19 cellular contexts compared by ENCODE assay signal in genomic region chr5:170773031-170773985, GRCh38. TPM values are rescaled to one million over a fixed set of nuclear protein-coding genes. Genes with fewer than 3 reads are reported as not detected.
DNase-seq lines count a peak whose midpoint lies in the region; ATAC-seq, FAIRE-seq and TF ChIP-seq lines count a peak whose summit lies in the region.
"Had no signal": no experiment of that assay in that cellular context is flagged by ENCODE, and none has a peak within 500 bp of the region (broad histone marks: within the 10 kb centered on the region; RNA-seq: fewer than 3 reads in every experiment).

No MANE protein-coding gene starts in this region.

- 58 to 71% methylated on average over 6 of the region's 12 CpGs for WGBS in esophagus squamous epithelium, 2 donors

- ATAC-seq in left ventricle myocardium superior (peak; percentile 27), SK-N-SH treated with all-trans-retinoic acid at 6 μM for 48 hours (no peak)

- H3K9ac ChIP-seq in mucosa of rectum (ENCODE audit: low read depth in 1 of 2, low read length in 2 of 2): no peak overlapping the region
- H3K9ac ChIP-seq: BLaER1 had no signal

- in situ Hi-C loops in G401 (cut with HindIII; ENCODE audit: low sequenced_read_pairs): no loop called here

- DNase-seq in left ventricle myocardium superior: no peak
- no peak for DNase-seq in right atrium auricular region (ENCODE audit: low spot score)
- DNase-seq in esophagus squamous epithelium (lab: John Stamatoyannopoulos, UW): no peak
- DNase-seq in G401 (ENCODE audit: low spot score): no peak
- DNase-seq in NCI-H526 (lab: John Stamatoyannopoulos, UW): no peak
- no peak for DNase-seq in GM12891 (ENCODE audit: insufficient read length, low spot score)
- DNase-seq: 8988T; CD8-positive, alpha-beta memory T cell; IMR-90; NCI-H1417; NCI-H2029; NCI-H524; OCI-M1 had no signal

- TF ChIP-seq POLR2A in esophagus squamous epithelium (IDR thresholded peaks at IDR 0.05): no peak
- no peak for TF ChIP-seq POLR2A in GM12891 (IDR thresholded peaks at IDR 0.05; ENCODE audit: low read depth, low read length)

- H3K4me3 ChIP-seq in right atrium auricular region (no peak overlapping the region), esophagus squamous epithelium (no peak overlapping the region), mucosa of rectum (ENCODE audit: low read length in 2 of 2) (no peak overlapping the region)
- H3K4me3 ChIP-seq: BLaER1 had no signal

- no peaks in the 10 kb centered on the region for H3K4me1 ChIP-seq in right atrium auricular region
- peaks cover 0 to 41% (median 0%) of the 10 kb centered on the region in 3 donors for H3K4me1 ChIP-seq in esophagus squamous epithelium
- H3K4me1 ChIP-seq in mucosa of rectum (ENCODE audit: control insufficient read depth in 2 of 2, insufficient read depth in 2 of 2, low read length in 2 of 2): peaks cover 0 to 23% of the 10 kb centered on the region in 2 donors
- H3K4me1 ChIP-seq: BLaER1 had no signal

- TF ChIP-seq CTCF in right atrium auricular region (IDR thresholded peaks at IDR 0.05): no peak
- no peak for TF ChIP-seq CTCF in esophagus squamous epithelium (IDR thresholded peaks at IDR 0.05)

- intact Hi-C loops in left ventricle myocardium superior (cut with micrococcal nuclease) (no loop called here), esophagus squamous epithelium (cut with DNase I) (no loop called here)

- H3K36me3 ChIP-seq in right atrium auricular region: no peaks in the 10 kb centered on the region
- no peaks in the 10 kb centered on the region for H3K36me3 ChIP-seq in esophagus squamous epithelium
- no peaks in the 10 kb centered on the region for H3K36me3 ChIP-seq in mucosa of rectum (ENCODE audit: control insufficient read depth in 2 of 2, insufficient read depth in 2 of 2, low read length in 2 of 2)
- H3K36me3 ChIP-seq: BLaER1 had no signal

- H3K27me3 ChIP-seq in right atrium auricular region (no peaks in the 10 kb centered on the region), esophagus squamous epithelium (peaks cover 0 to 9% (median 0%) of the 10 kb centered on the region in 4 donors), mucosa of rectum (ENCODE audit: control insufficient read depth in 2 of 2, insufficient read depth in 2 of 2, low read length in 2 of 2) (no peaks in the 10 kb centered on the region)
- H3K27me3 ChIP-seq: BLaER1 had no signal

- no peak overlapping the region for H3K27ac ChIP-seq in right atrium auricular region
- peak overlapping the region in 3 of 4 donors; percentile 34 to 75 (median 42) for H3K27ac ChIP-seq in esophagus squamous epithelium
- H3K27ac ChIP-seq in mucosa of rectum (ENCODE audit: low read depth in 2 of 2, low read length in 2 of 2): peak overlapping the region; percentile 26 to 83
- H3K27ac ChIP-seq: BLaER1, RWPE1 had no signal

- no peak for FAIRE-seq in GM12891 (lab: Jason Lieb, UNC)
- FAIRE-seq: H54 had no signal

- no peaks in the 10 kb centered on the region for H3K9me3 ChIP-seq in right atrium auricular region
- no peaks in the 10 kb centered on the region for H3K9me3 ChIP-seq in esophagus squamous epithelium
- no peaks in the 10 kb centered on the region for H3K9me3 ChIP-seq in mucosa of rectum (ENCODE audit: control insufficient read depth in 2 of 2, low read length in 2 of 2)
- H3K9me3 ChIP-seq: BLaER1 had no signal

TF ChIP-seq in SK-N-SH treated with all-trans-retinoic acid at 6 μM for 48 hours, 23 proteins besides CTCF, POLR2A, EP300 and RAD21:
- no peak for TF ChIP-seq ISL1 (CRISPR knock-in tag; IDR thresholded peaks at IDR 0.05)

TF ChIP-seq in GM12891, 5 proteins besides CTCF, POLR2A, EP300 and RAD21:
- TF ChIP-seq PAX5 (IDR thresholded peaks at IDR 0.05; ENCODE audit: insufficient read depth, low read length, severe bottlenecking) (no peak), TAF1 (IDR thresholded peaks at IDR 0.05; ENCODE audit: low read depth, low read length) (no peak), SPI1 (IDR thresholded peaks at IDR 0.05; ENCODE audit: low read depth, low read length) (no peak), POU2F2 (IDR thresholded peaks at IDR 0.05; ENCODE audit: low read depth, low read length) (no peak), POLR2AphosphoS5 (IDR thresholded peaks at IDR 0.05; ENCODE audit: low read depth, low read length) (no peak)

RNA-seq across cellular contexts. Expression of gene GABRP, which starts 10.2 kb away (rescaled TPM):
- total RNA-seq in left ventricle myocardium superior: not detected
- under 1 TPM in 1 of 2 donors, not detected in 1; 0.16 TPM for total RNA-seq in right atrium auricular region
- 10 to 100 TPM in 3 of 4 donors, 1 to 10 TPM in 1; 1.1 to 49.2 (median 29.2) TPM for total RNA-seq in esophagus squamous epithelium
- total RNA-seq in G401 (2014; rRNA removed; shearing (Covaris generic)): not detected in 2 replicates
- polyA plus RNA-seq in GM12891 (2012; ENCODE audit: low read depth, missing spikeins): not detected
- total RNA-seq: CD8-positive, alpha-beta memory T cell; IMR-90; LHCN-M2 had no signal
- polyA plus RNA-seq: CD8-positive, alpha-beta memory T cell; IMR-90 had no signal

Comparison
In these comparisons a context has a peak if more than half of its experiments do, and no peak if none do; other contexts are left out.
1. H3K27ac ChIP-seq: peak in esophagus squamous epithelium (3 of 4) and mucosa of rectum (2 of 2); none in right atrium auricular region (0 of 2).